26 cellular contexts compared by ENCODE assay signal in the genomic region with DNA sequence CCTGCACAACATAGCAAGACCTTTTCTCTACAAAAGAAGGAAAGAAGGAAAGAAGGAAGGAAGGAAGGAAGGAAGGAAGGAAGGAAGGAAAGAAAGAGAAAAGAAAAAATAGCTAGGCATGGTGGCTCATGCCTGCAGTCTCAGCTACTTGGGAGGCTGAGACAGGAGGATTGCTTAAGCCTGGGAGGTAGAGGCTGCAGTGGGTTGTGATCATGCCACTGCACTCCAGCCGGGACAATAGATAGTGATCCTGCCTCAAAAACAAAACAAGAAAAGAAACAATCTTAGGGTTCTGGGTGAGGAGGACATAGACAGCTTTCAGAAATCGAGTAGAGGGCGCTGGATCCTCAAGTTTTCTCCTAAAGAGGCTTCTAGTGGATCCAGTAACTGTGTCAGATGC. TPM values are rescaled to one million over a fixed set of nuclear protein-coding genes. Genes with fewer than 3 reads are reported as not detected.
"Had no signal": no experiment of that assay in that cellular context is flagged by ENCODE, and none has a peak within 500 bp of the region (broad histone marks: within the 10 kb centered on the region; RNA-seq: fewer than 3 reads in every experiment).

No MANE protein-coding gene starts in this region.

- H3K27ac Mint-ChIP-seq: activated naive CD8-positive, alpha-beta T cell; activated T-cell treated with anti-CD3 and anti-CD28 coated beads, Interleukin-2, amount 50 U/mL, for 24 hours; activated T-helper 2 cell treated with anti-CD3 and anti-CD28 coated beads, Interferon-gamma antibody, Interleukin-2, Interleukin-4, amounts not matched to agents 10 μg/mL and 5 μg/mL and 100 μg/mL, durations not matched to agents 14 hours and 24 hours and 36 hours; progenitor cell of endocrine pancreas had no signal

- DNase-seq: activated CD4-positive, alpha-beta T cell treated with anti-CD3 and anti-CD28 coated beads for 1 hour; activated naive CD4-positive, alpha-beta T cell; activated T-cell treated with anti-CD3 and anti-CD28 coated beads, Interleukin-2, amount 50 U/mL, for 24 hours; adrenal gland; central memory CD4-positive, alpha-beta T cell; dorsolateral prefrontal cortex; effector memory CD8-positive, alpha-beta T cell; esophagus squamous epithelium; gastrocnemius medialis; hippocampal formation; left cardiac atrium; naive B cell; retina; spleen; stimulated activated CD4-positive, alpha-beta T cell treated with anti-CD3 and anti-CD28 coated beads, Interleukin-4, amount 100 ng/mL, for 1 hour; stimulated activated naive CD4-positive, alpha-beta T cell treated with Interleukin-2 at 50 U/mL for 16 hours; upper lobe of right lung; WERI-Rb-1 had no signal

- H3K27me3 ChIP-seq: adrenal gland, ascending aorta had no signal

- H3K9me3 Mint-ChIP-seq: activated T-cell treated with anti-CD3 and anti-CD28 coated beads, Interleukin-2, amount 50 U/mL, for 24 hours; activated T-helper 2 cell treated with anti-CD3 and anti-CD28 coated beads, Interferon-gamma antibody, Interleukin-2, Interleukin-4, amounts not matched to agents 10 μg/mL and 5 μg/mL and 100 μg/mL, durations not matched to agents 14 hours and 24 hours and 36 hours; effector memory CD8-positive, alpha-beta T cell had no signal

- H3K36me3 Mint-ChIP-seq: activated naive CD8-positive, alpha-beta T cell; naive B cell had no signal

- H3K27ac ChIP-seq: adrenal gland, ascending aorta, dorsolateral prefrontal cortex, esophagus squamous epithelium, gastrocnemius medialis, spleen, thoracic aorta, upper lobe of right lung, WERI-Rb-1 had no signal

- H3K4me3 ChIP-seq: adrenal gland, ascending aorta, dorsolateral prefrontal cortex, esophagus squamous epithelium, gastrocnemius medialis, thoracic aorta, upper lobe of right lung had no signal

- H3K36me3 ChIP-seq: adrenal gland, ascending aorta, esophagus squamous epithelium, gastrocnemius medialis, spleen, thoracic aorta, upper lobe of right lung, WERI-Rb-1 had no signal

- H3K4me3 Mint-ChIP-seq: activated naive CD8-positive, alpha-beta T cell; activated T-cell treated with anti-CD3 and anti-CD28 coated beads, Interleukin-2, amount 50 U/mL, for 24 hours; naive B cell; neural crest cell had no signal

- H3K4me1 ChIP-seq: adrenal gland, ascending aorta, esophagus squamous epithelium, gastrocnemius medialis, spleen, upper lobe of right lung had no signal

- H3K9me3 ChIP-seq: adrenal gland, ascending aorta, esophagus squamous epithelium, gastrocnemius medialis, spleen, thoracic aorta, upper lobe of right lung had no signal

- ATAC-seq: effector memory CD8-positive, alpha-beta T cell; gastrocnemius medialis; left cardiac atrium had no signal

RNA-seq across cellular contexts. Expression of gene CLEC3A, which starts 59.7 kb away (rescaled TPM):
- total RNA-seq: activated T-helper 2 cell treated with anti-CD3 and anti-CD28 coated beads, Interferon-gamma antibody, Interleukin-2, Interleukin-4, amounts not matched to agents 10 μg/mL and 5 μg/mL and 100 μg/mL, durations not matched to agents 14 hours and 24 hours and 36 hours; adrenal gland; ascending aorta; esophagus squamous epithelium; gastrocnemius medialis; left cardiac atrium; liver; neural crest cell; osteocyte; progenitor cell of endocrine pancreas; spleen; thoracic aorta; upper lobe of right lung had no signal
